8 cellular contexts compared by ENCODE assay signal in genomic region chr2:201118957-201119848, GRCh38. TPM values are rescaled to one million over a fixed set of nuclear protein-coding genes. Genes with fewer than 3 reads are reported as not detected.
DNase-seq lines count a peak whose midpoint lies in the region; ATAC-seq and TF ChIP-seq lines count a peak whose summit lies in the region.

No MANE protein-coding gene starts in this region.

- no peaks in the 10 kb centered on the region for H3K9me3 Mint-ChIP-seq in neural crest cell

- H3K4me3 Mint-ChIP-seq in T-helper 17 cell (peak overlapping the region; percentile 99), neural crest cell (peak overlapping the region; percentile 83)

- ATAC-seq in HG03460 (IDR thresholded peaks at IDR 0.05; ENCODE audit: unreplicated experiment): peak; percentile 0
- ATAC-seq in T-helper 17 cell: peak; percentile 4
- ATAC-seq in GM18870 (IDR thresholded peaks at IDR 0.05; ENCODE audit: unreplicated experiment): no peak
- no peak for ATAC-seq in esophagus mucosa

- H3K4me1 Mint-ChIP-seq in T-helper 17 cell (peaks cover 64% of the 10 kb centered on the region), neural crest cell (peaks cover 20% of the 10 kb centered on the region)

- no peaks in the 10 kb centered on the region for H3K27me3 Mint-ChIP-seq in T-helper 17 cell
- H3K27me3 Mint-ChIP-seq in neural crest cell (ENCODE audit: low read depth): peaks cover 3% of the 10 kb centered on the region

- no peaks in the 10 kb centered on the region for H3K9me3 ChIP-seq in T-helper 17 cell (ENCODE audit: control insufficient read depth, low read length, poor library complexity, severe bottlenecking)

- H3K36me3 Mint-ChIP-seq in T-helper 17 cell (ENCODE audit: low read depth): peaks cover 24% of the 10 kb centered on the region
- H3K36me3 Mint-ChIP-seq in neural crest cell (ENCODE audit: low read depth): no peaks in the 10 kb centered on the region

- peak; percentile 12 for TF ChIP-seq POLR2A in erythroblast (IDR thresholded peaks at IDR 0.05; ENCODE audit: low read length)

- DNase-seq in NCI-H1436 (lab: John Stamatoyannopoulos, UW) (peak; percentile 34), NCI-H1436 treated with DMSO at 0.1 percent for 48 hours (lab: John Stamatoyannopoulos, UW) (no peak), T-helper 17 cell (no peak), erythroblast (lab: John Stamatoyannopoulos, UW) (peak; percentile 82 to 87), neural crest cell (ENCODE audit: low read depth, low spot score) (no peak)

- no peak for TF ChIP-seq CTCF in neural crest cell (conservative IDR thresholded peaks at IDR 0.05)

- H3K27ac Mint-ChIP-seq in T-helper 17 cell: peak overlapping the region; percentile 100
- H3K27ac Mint-ChIP-seq in neural crest cell (ENCODE audit: unreplicated experiment): no peak overlapping the region

RNA-seq across cellular contexts. Expression of gene CFLAR, which starts 3.2 kb away (rescaled TPM):
- total RNA-seq in T-helper 17 cell (100 to 1,000 TPM; 221 to 223 TPM), neural crest cell (14.4 and 16.7 TPM in 2 replicates), esophagus mucosa (79.0 TPM)

RNA-seq across cellular contexts. Expression of gene NDUFB3, which starts 47.4 kb away (rescaled TPM):
- total RNA-seq in T-helper 17 cell (10 to 100 TPM; 23.7 to 33.8 TPM), neural crest cell (87.1 and 93.5 TPM in 2 replicates), esophagus mucosa (96.0 TPM)

RNA-seq across cellular contexts. Expression of gene HYCC2, which starts 47.7 kb away (rescaled TPM):
- total RNA-seq in T-helper 17 cell (10 to 100 TPM; 29.4 to 36.5 TPM), neural crest cell (14.6 and 17.4 TPM in 2 replicates), esophagus mucosa (16.7 TPM)

Comparison
In these comparisons a context has a peak if more than half of its experiments do, and no peak if none do; other contexts are left out.
1. DNase-seq: peak in NCI-H1436 (single experiment) and erythroblast (2 of 2); none in NCI-H1436 treated with DMSO at 0.1 percent for 48 hours (single experiment), T-helper 17 cell (0 of 3) and neural crest cell (single experiment).
2. ATAC-seq: peak in HG03460 (single experiment) and T-helper 17 cell (single experiment); none in GM18870 (single experiment) and esophagus mucosa (single experiment).